ENCODE assay signal across 38 cellular contexts in genomic region chr14:44497148-44497547, GRCh38. TPM values are rescaled to one million over a fixed set of nuclear protein-coding genes. Genes with fewer than 3 reads are reported as not detected.
"Had no signal": no experiment of that assay in that cellular context is flagged by ENCODE, and none has a peak within 500 bp of the region (broad histone marks: within the 10 kb centered on the region; RNA-seq: fewer than 3 reads in every experiment).

No MANE protein-coding gene starts in this region.

- H3K4me1 ChIP-seq: ascending aorta had no signal

- H3K27ac Mint-ChIP-seq: activated CD4-positive, alpha-beta memory T cell treated with anti-CD3 and anti-CD28 coated beads, Interleukin-2, amount 10 ng/mL, durations not matched to agents 7 days and 5 days; activated CD4-positive, alpha-beta T cell treated with anti-CD3 and anti-CD28 coated beads for 36 hours; activated CD4-positive, alpha-beta T cell treated with anti-CD3 and anti-CD28 coated beads, Interleukin-2, amount 10 ng/mL, durations not matched to agents 7 days and 5 days; activated CD8-positive, alpha-beta memory T cell treated with anti-CD3 and anti-CD28 coated beads, Interleukin-2, amount 10 ng/mL, durations not matched to agents 7 days and 5 days; activated CD8-positive, alpha-beta T cell treated with anti-CD3 and anti-CD28 coated beads, Interleukin-2, amount 10 ng/mL, durations not matched to agents 7 days and 5 days; activated naive CD4-positive, alpha-beta T cell treated with anti-CD3 and anti-CD28 coated beads, Interleukin-2, amount 10 ng/mL, durations not matched to agents 7 days and 5 days; activated naive CD4-positive, alpha-beta T cell treated with anti-CD3 and anti-CD28 coated beads, Interleukin-2, amount 50 U/mL, for 24 hours; activated naive CD8-positive, alpha-beta T cell; activated naive CD8-positive, alpha-beta T cell treated with anti-CD3 and anti-CD28 coated beads, Interleukin-2, amount 10 ng/mL, durations not matched to agents 7 days and 5 days; activated naive CD8-positive, alpha-beta T cell treated with anti-CD3 and anti-CD28 coated beads, Interleukin-2, amount 50 U/mL, for 24 hours; activated T-cell treated with anti-CD3 and anti-CD28 coated beads, Interleukin-2, amount 50 U/mL, for 24 hours; activated T-helper 2 cell treated with anti-CD3 and anti-CD28 coated beads, Interferon-gamma antibody, Interleukin-2, Interleukin-4, amounts not matched to agents 10 μg/mL and 5 μg/mL and 100 μg/mL, durations not matched to agents 14 hours and 24 hours and 36 hours; brain; T-helper 2 cell treated with Interferon-gamma antibody and Interleukin-4, amounts not matched to agents 5 μg/mL and 100 μg/mL, for 36 hours; WTC11 had no signal

- H3K27me3 ChIP-seq: ascending aorta, cardiac muscle cell had no signal

- H3K9me3 Mint-ChIP-seq: activated naive CD4-positive, alpha-beta T cell treated with anti-CD3 and anti-CD28 coated beads, Interleukin-2, amount 50 U/mL, for 24 hours; brain had no signal

- H3K9me3 ChIP-seq: ascending aorta had no signal

- ATAC-seq: activated CD4-positive, alpha-beta T cell treated with anti-CD3 and anti-CD28 coated beads for 36 hours; activated CD4-positive, CD25-positive, alpha-beta regulatory T cell treated with anti-CD3 and anti-CD28 coated beads, Interleukin-2, amount 50 U/mL, for 24 hours; activated CD8-positive, alpha-beta memory T cell treated with anti-CD3 and anti-CD28 coated beads, Interleukin-2, amount 10 ng/mL, durations not matched to agents 7 days and 5 days; activated CD8-positive, alpha-beta T cell treated with anti-CD3 and anti-CD28 coated beads, Interleukin-2, amount 10 ng/mL, durations not matched to agents 7 days and 5 days; activated naive CD8-positive, alpha-beta T cell treated with anti-CD3 and anti-CD28 coated beads, Interleukin-2, amount 50 U/mL, for 24 hours; WTC11 had no signal

- H3K4me3 Mint-ChIP-seq: activated CD4-positive, alpha-beta memory T cell treated with anti-CD3 and anti-CD28 coated beads, Interleukin-2, amount 10 ng/mL, durations not matched to agents 7 days and 5 days; activated CD4-positive, alpha-beta T cell treated with anti-CD3 and anti-CD28 coated beads for 36 hours; activated CD4-positive, alpha-beta T cell treated with anti-CD3 and anti-CD28 coated beads, Interleukin-2, amount 10 ng/mL, durations not matched to agents 7 days and 5 days; activated CD8-positive, alpha-beta memory T cell treated with anti-CD3 and anti-CD28 coated beads, Interleukin-2, amount 10 ng/mL, durations not matched to agents 7 days and 5 days; activated CD8-positive, alpha-beta T cell treated with anti-CD3 and anti-CD28 coated beads, Interleukin-2, amount 10 ng/mL, durations not matched to agents 7 days and 5 days; activated naive CD4-positive, alpha-beta T cell treated with anti-CD3 and anti-CD28 coated beads, Interleukin-2, amount 10 ng/mL, durations not matched to agents 7 days and 5 days; activated naive CD4-positive, alpha-beta T cell treated with anti-CD3 and anti-CD28 coated beads, Interleukin-2, amount 50 U/mL, for 24 hours; activated naive CD8-positive, alpha-beta T cell; activated naive CD8-positive, alpha-beta T cell treated with anti-CD3 and anti-CD28 coated beads, Interleukin-2, amount 10 ng/mL, durations not matched to agents 7 days and 5 days; activated naive CD8-positive, alpha-beta T cell treated with anti-CD3 and anti-CD28 coated beads, Interleukin-2, amount 50 U/mL, for 24 hours; activated T-cell treated with anti-CD3 and anti-CD28 coated beads, Interleukin-2, amount 50 U/mL, for 24 hours; brain; central memory CD8-positive, alpha-beta T cell; T-helper 2 cell treated with Interferon-gamma antibody and Interleukin-4, amounts not matched to agents 5 μg/mL and 100 μg/mL, for 36 hours; WTC11 had no signal

- H3K36me3 Mint-ChIP-seq: activated CD8-positive, alpha-beta memory T cell treated with anti-CD3 and anti-CD28 coated beads, Interleukin-2, amount 10 ng/mL, durations not matched to agents 7 days and 5 days; activated naive CD4-positive, alpha-beta T cell treated with anti-CD3 and anti-CD28 coated beads, Interleukin-2, amount 10 ng/mL, durations not matched to agents 7 days and 5 days; activated naive CD4-positive, alpha-beta T cell treated with anti-CD3 and anti-CD28 coated beads, Interleukin-2, amount 50 U/mL, for 24 hours; activated naive CD8-positive, alpha-beta T cell; activated naive CD8-positive, alpha-beta T cell treated with anti-CD3 and anti-CD28 coated beads, Interleukin-2, amount 10 ng/mL, durations not matched to agents 7 days and 5 days; brain; WTC11 had no signal

- DNase-seq: activated CD4-positive, alpha-beta memory T cell treated with anti-CD3 and anti-CD28 coated beads, Interleukin-2, amount 10 ng/mL, durations not matched to agents 7 days and 5 days; activated CD4-positive, alpha-beta T cell treated with anti-CD3 and anti-CD28 coated beads for 1 hour; activated CD4-positive, alpha-beta T cell treated with anti-CD3 and anti-CD28 coated beads for 36 hours; activated CD4-positive, alpha-beta T cell treated with anti-CD3 and anti-CD28 coated beads for 48 hours; activated CD4-positive, alpha-beta T cell treated with anti-CD3 and anti-CD28 coated beads, Interleukin-2, amount 10 ng/mL, durations not matched to agents 7 days and 5 days; activated CD4-positive, alpha-beta T cell treated with anti-CD3 and anti-CD28 coated beads, Interleukin-2, amount 50 U/mL, for 48 hours; activated CD4-positive, CD25-positive, alpha-beta regulatory T cell; activated CD8-positive, alpha-beta memory T cell treated with anti-CD3 and anti-CD28 coated beads for 24 hours; activated CD8-positive, alpha-beta memory T cell treated with anti-CD3 and anti-CD28 coated beads, Interleukin-2, amount 10 ng/mL, durations not matched to agents 7 days and 5 days; activated CD8-positive, alpha-beta memory T cell treated with anti-CD3 and anti-CD28 coated beads, Interleukin-2, amount 50 U/mL, for 48 hours; activated CD8-positive, alpha-beta T cell treated with anti-CD3 and anti-CD28 coated beads, Interleukin-2, amount 10 ng/mL, durations not matched to agents 7 days and 5 days; activated effector memory CD4-positive, alpha-beta T cell treated with Interleukin-2 at 50 U/mL for 16 hours; activated gamma-delta T cell; activated naive CD4-positive, alpha-beta T cell treated with anti-CD3 and anti-CD28 coated beads, Interleukin-2, amount 10 ng/mL, durations not matched to agents 7 days and 5 days; activated naive CD4-positive, alpha-beta T cell treated with Interleukin-2 at 50 U/mL for 16 hours; activated naive CD8-positive, alpha-beta T cell treated with anti-CD3 and anti-CD28 coated beads, Interleukin-2, amount 10 ng/mL, durations not matched to agents 7 days and 5 days; activated naive CD8-positive, alpha-beta T cell treated with anti-CD3 and anti-CD28 coated beads, Interleukin-2, amount 50 U/mL, for 24 hours; activated T-cell treated with anti-CD3 and anti-CD28 coated beads, Interleukin-2, amount 50 U/mL, for 24 hours; activated T-cell treated with anti-CD3 and anti-CD28 coated beads, Interleukin-2, amount 50 U/mL, for 48 hours; amygdala; anterior cingulate cortex; caudate nucleus; cerebellar nuclear complex; T-helper 2 cell; T-helper 9 cell; WERI-Rb-1 had no signal

- H3K27me3 Mint-ChIP-seq: activated CD4-positive, alpha-beta memory T cell treated with anti-CD3 and anti-CD28 coated beads, Interleukin-2, amount 10 ng/mL, durations not matched to agents 7 days and 5 days; activated CD4-positive, alpha-beta T cell treated with anti-CD3 and anti-CD28 coated beads for 36 hours; activated CD4-positive, alpha-beta T cell treated with anti-CD3 and anti-CD28 coated beads, Interleukin-2, amount 10 ng/mL, durations not matched to agents 7 days and 5 days; activated CD8-positive, alpha-beta memory T cell treated with anti-CD3 and anti-CD28 coated beads, Interleukin-2, amount 10 ng/mL, durations not matched to agents 7 days and 5 days; activated naive CD4-positive, alpha-beta T cell treated with anti-CD3 and anti-CD28 coated beads, Interleukin-2, amount 10 ng/mL, durations not matched to agents 7 days and 5 days; activated naive CD4-positive, alpha-beta T cell treated with anti-CD3 and anti-CD28 coated beads, Interleukin-2, amount 50 U/mL, for 24 hours; activated naive CD8-positive, alpha-beta T cell treated with anti-CD3 and anti-CD28 coated beads, Interleukin-2, amount 10 ng/mL, durations not matched to agents 7 days and 5 days; activated naive CD8-positive, alpha-beta T cell treated with anti-CD3 and anti-CD28 coated beads, Interleukin-2, amount 50 U/mL, for 24 hours; activated T-cell treated with anti-CD3 and anti-CD28 coated beads, Interleukin-2, amount 50 U/mL, for 24 hours; brain; central memory CD8-positive, alpha-beta T cell had no signal

- H3K4me1 Mint-ChIP-seq: activated CD4-positive, alpha-beta memory T cell treated with anti-CD3 and anti-CD28 coated beads, Interleukin-2, amount 10 ng/mL, durations not matched to agents 7 days and 5 days; activated CD4-positive, alpha-beta T cell treated with anti-CD3 and anti-CD28 coated beads for 36 hours; activated CD4-positive, alpha-beta T cell treated with anti-CD3 and anti-CD28 coated beads, Interleukin-2, amount 10 ng/mL, durations not matched to agents 7 days and 5 days; activated CD8-positive, alpha-beta memory T cell treated with anti-CD3 and anti-CD28 coated beads, Interleukin-2, amount 10 ng/mL, durations not matched to agents 7 days and 5 days; activated naive CD4-positive, alpha-beta T cell treated with anti-CD3 and anti-CD28 coated beads, Interleukin-2, amount 10 ng/mL, durations not matched to agents 7 days and 5 days; activated naive CD4-positive, alpha-beta T cell treated with anti-CD3 and anti-CD28 coated beads, Interleukin-2, amount 50 U/mL, for 24 hours; activated naive CD8-positive, alpha-beta T cell treated with anti-CD3 and anti-CD28 coated beads, Interleukin-2, amount 10 ng/mL, durations not matched to agents 7 days and 5 days; activated naive CD8-positive, alpha-beta T cell treated with anti-CD3 and anti-CD28 coated beads, Interleukin-2, amount 50 U/mL, for 24 hours; brain; central memory CD8-positive, alpha-beta T cell; WTC11 had no signal

- H3K27ac ChIP-seq: ascending aorta, cardiac muscle cell, WERI-Rb-1 had no signal

RNA-seq across cellular contexts. Expression of gene FSCB, which starts 9.9 kb away (rescaled TPM):
- total RNA-seq: activated CD4-positive, alpha-beta memory T cell treated with anti-CD3 and anti-CD28 coated beads, Interleukin-2, amount 10 ng/mL, durations not matched to agents 7 days and 5 days; activated CD4-positive, alpha-beta T cell treated with anti-CD3 and anti-CD28 coated beads for 36 hours; activated CD4-positive, alpha-beta T cell treated with anti-CD3 and anti-CD28 coated beads, Interleukin-2, amount 10 ng/mL, durations not matched to agents 7 days and 5 days; activated CD8-positive, alpha-beta memory T cell treated with anti-CD3 and anti-CD28 coated beads, Interleukin-2, amount 10 ng/mL, durations not matched to agents 7 days and 5 days; activated CD8-positive, alpha-beta T cell treated with anti-CD3 and anti-CD28 coated beads, Interleukin-2, amount 10 ng/mL, durations not matched to agents 7 days and 5 days; activated naive CD8-positive, alpha-beta T cell treated with anti-CD3 and anti-CD28 coated beads, Interleukin-2, amount 10 ng/mL, durations not matched to agents 7 days and 5 days; activated T-helper 2 cell treated with anti-CD3 and anti-CD28 coated beads, Interferon-gamma antibody, Interleukin-2, Interleukin-4, amounts not matched to agents 10 μg/mL and 5 μg/mL and 100 μg/mL, durations not matched to agents 14 hours and 24 hours and 36 hours; ascending aorta; bronchial epithelial cell; cardiac muscle cell; chondrocyte; WTC11 had no signal
